Comparison of ENCODE assay signal across 1 cellular context in the genomic region with DNA sequence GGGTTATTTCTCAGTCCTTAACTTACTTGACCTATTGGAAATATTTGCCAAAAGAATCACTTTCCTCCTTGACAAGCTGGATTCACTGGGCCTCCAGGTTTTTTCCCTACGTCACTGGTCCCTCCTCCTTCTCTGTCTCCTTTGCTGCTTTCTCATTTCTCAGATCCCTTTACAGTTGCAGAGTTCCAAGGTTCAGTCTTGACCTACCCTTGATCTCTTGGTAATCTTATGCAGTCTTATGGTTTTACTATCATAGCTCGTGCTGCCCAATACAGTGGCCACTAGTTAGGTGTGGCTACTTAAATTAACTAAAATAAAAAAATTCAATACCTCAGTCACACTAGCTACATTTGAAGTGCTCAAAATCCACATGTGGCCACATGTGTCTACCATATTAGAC.
TF ChIP-seq lines count a peak whose summit lies in the region.

No MANE protein-coding gene starts in this region.

TF ChIP-seq in HepG2, 621 proteins besides CTCF, POLR2A, EP300 and RAD21:
- TF ChIP-seq XBP1 (CRISPR knock-in tag; IDR thresholded peaks at IDR 0.05) (no peak), MTA1 (CRISPR knock-in tag; IDR thresholded peaks at IDR 0.05; ENCODE audit: borderline replicate concordance) (no peak), MEF2D (CRISPR knock-in tag; IDR thresholded peaks at IDR 0.05) (no peak), ZNF274 (CRISPR knock-in tag; IDR thresholded peaks at IDR 0.05) (no peak), CSRNP2 (CRISPR knock-in tag; conservative IDR thresholded peaks at IDR 0.05; ENCODE audit: low read depth) (no peak), SMAD1 (CRISPR knock-in tag; IDR thresholded peaks at IDR 0.05; ENCODE audit: borderline replicate concordance, low read depth) (no peak), ZNF781 (CRISPR knock-in tag; IDR thresholded peaks at IDR 0.05; ENCODE audit: borderline replicate concordance, not compliant biosample characterization) (no peak), ZNF597 (CRISPR knock-in tag; IDR thresholded peaks at IDR 0.05) (no peak), ONECUT2 (CRISPR knock-in tag; IDR thresholded peaks at IDR 0.05) (no peak), ZFY (CRISPR knock-in tag; IDR thresholded peaks at IDR 0.05) (no peak), ZNF225 (CRISPR knock-in tag; IDR thresholded peaks at IDR 0.05) (no peak), RBM39 (IDR thresholded peaks at IDR 0.05; ENCODE audit: low read depth, low read length, poor library complexity, severe bottlenecking) (no peak)
- TF ChIP-seq, protein P1, sequence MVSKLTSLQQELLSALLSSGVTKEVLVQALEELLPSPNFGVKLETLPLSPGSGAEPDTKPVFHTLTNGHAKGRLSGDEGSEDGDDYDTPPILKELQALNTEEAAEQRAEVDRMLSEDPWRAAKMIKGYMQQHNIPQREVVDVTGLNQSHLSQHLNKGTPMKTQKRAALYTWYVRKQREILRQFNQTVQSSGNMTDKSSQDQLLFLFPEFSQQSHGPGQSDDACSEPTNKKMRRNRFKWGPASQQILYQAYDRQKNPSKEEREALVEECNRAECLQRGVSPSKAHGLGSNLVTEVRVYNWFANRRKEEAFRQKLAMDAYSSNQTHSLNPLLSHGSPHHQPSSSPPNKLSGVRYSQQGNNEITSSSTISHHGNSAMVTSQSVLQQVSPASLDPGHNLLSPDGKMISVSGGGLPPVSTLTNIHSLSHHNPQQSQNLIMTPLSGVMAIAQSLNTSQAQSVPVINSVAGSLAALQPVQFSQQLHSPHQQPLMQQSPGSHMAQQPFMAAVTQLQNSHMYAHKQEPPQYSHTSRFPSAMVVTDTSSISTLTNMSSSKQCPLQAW (CRISPR knock-in tag; IDR thresholded peaks at IDR 0.05): no peak
